8 cellular contexts compared by ENCODE assay signal in the genomic region with DNA sequence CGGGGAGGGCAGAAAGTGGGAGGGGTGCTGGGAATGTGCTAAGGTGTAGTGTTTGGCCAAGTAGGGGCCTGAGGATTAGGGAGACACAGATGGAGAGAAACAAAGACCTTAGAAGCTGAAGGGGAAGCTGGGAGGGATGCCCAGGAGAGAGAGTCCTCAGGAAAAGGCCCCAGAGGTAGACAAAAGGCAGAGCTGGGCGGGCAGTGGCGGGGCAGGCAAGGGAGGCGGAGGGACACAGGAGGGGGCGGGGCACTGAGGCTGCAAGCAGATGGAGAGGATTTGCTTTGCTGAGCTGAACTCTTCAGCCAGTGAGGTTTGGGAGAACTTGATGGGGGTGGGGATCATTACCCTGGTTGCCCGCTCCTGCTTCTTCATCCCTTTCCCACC. TPM values are rescaled to one million over a fixed set of nuclear protein-coding genes. Genes with fewer than 3 reads are reported as not detected.
DNase-seq lines count a peak whose midpoint lies in the region; ATAC-seq and TF ChIP-seq lines count a peak whose summit lies in the region.

No MANE protein-coding gene starts in this region.

- H3K4me1 ChIP-seq in right atrium auricular region (peaks cover 0 to 64% of the 10 kb centered on the region in 2 donors), suprapubic skin (peaks cover 77% of the 10 kb centered on the region)

- POLR2A ChIA-PET in activated CD4-positive, alpha-beta T cell treated with anti-CD3 and anti-CD28 coated beads for 36 hours (lab: Charles Lee): no interaction called here

- peak; percentile 54 for DNase-seq in activated CD4-positive, alpha-beta T cell treated with anti-CD3 and anti-CD28 coated beads for 36 hours
- no peak for DNase-seq in activated CD4-positive, alpha-beta T cell treated with anti-CD3 and anti-CD28 coated beads, Interleukin-2, amount 50 U/mL, for 48 hours
- DNase-seq in right atrium auricular region (ENCODE audit: low spot score) (no peak), suprapubic skin (ENCODE audit: low spot score in 2 of 2) (no peak), inferior parietal cortex (ENCODE audit: extremely low spot score) (no peak), cortex of kidney (lab: John Stamatoyannopoulos, UW) (no peak)
- DNase-seq in stimulated activated naive B cell treated with anti-CD40 and anti-IgM and Interleukin-4, amounts not matched to agents 10 μg/mL and 1 μg/mL and 100 μg/mL, for 72 hours: no peak

- peak overlapping the region; percentile 73 for H3K4me3 Mint-ChIP-seq in activated CD4-positive, alpha-beta T cell treated with anti-CD3 and anti-CD28 coated beads for 36 hours
- no peak overlapping the region for H3K4me3 Mint-ChIP-seq in stimulated activated naive B cell treated with anti-CD40 and anti-IgM and Interleukin-4, amounts not matched to agents 10 μg/mL and 1 μg/mL and 100 μg/mL, for 72 hours

- H3K4me3 ChIP-seq in right atrium auricular region (peak overlapping the region in 1 of 2 donors; percentile 80), suprapubic skin (peak overlapping the region; percentile 79)

- TF ChIP-seq EP300 in suprapubic skin (IDR thresholded peaks at IDR 0.05): no peak

- H3K9me3 ChIP-seq in right atrium auricular region (no peaks in the 10 kb centered on the region), suprapubic skin (no peaks in the 10 kb centered on the region)

- peaks cover 14% of the 10 kb centered on the region for H3K36me3 Mint-ChIP-seq in activated CD4-positive, alpha-beta T cell treated with anti-CD3 and anti-CD28 coated beads for 36 hours (ENCODE audit: low read depth)
- H3K36me3 Mint-ChIP-seq in stimulated activated naive B cell treated with anti-CD40 and anti-IgM and Interleukin-4, amounts not matched to agents 10 μg/mL and 1 μg/mL and 100 μg/mL, for 72 hours: peaks cover 0 to 1% of the 10 kb centered on the region in 2 donors

- ATAC-seq in activated CD4-positive, alpha-beta T cell treated with anti-CD3 and anti-CD28 coated beads for 36 hours: no peak
- no peak for ATAC-seq in stimulated activated naive B cell treated with anti-CD40 and anti-IgM and Interleukin-4, amounts not matched to agents 10 μg/mL and 1 μg/mL and 100 μg/mL, for 72 hours (replicated peaks)

- no peak for TF ChIP-seq POLR2A in suprapubic skin (IDR thresholded peaks at IDR 0.05)

- H3K36me3 ChIP-seq in right atrium auricular region: peaks cover 6% of the 10 kb centered on the region
- H3K36me3 ChIP-seq in suprapubic skin: peaks cover 19% of the 10 kb centered on the region

- H3K27me3 ChIP-seq in right atrium auricular region: no peaks in the 10 kb centered on the region
- no peaks in the 10 kb centered on the region for H3K27me3 ChIP-seq in suprapubic skin

- TF ChIP-seq CTCF in VCaP (conservative IDR thresholded peaks at IDR 0.05): no peak
- TF ChIP-seq CTCF in right atrium auricular region (IDR thresholded peaks at IDR 0.05): no peak
- TF ChIP-seq CTCF in suprapubic skin (IDR thresholded peaks at IDR 0.05): no peak

- H3K27me3 Mint-ChIP-seq in activated CD4-positive, alpha-beta T cell treated with anti-CD3 and anti-CD28 coated beads for 36 hours: peaks cover 31% of the 10 kb centered on the region
- H3K27me3 Mint-ChIP-seq in stimulated activated naive B cell treated with anti-CD40 and anti-IgM and Interleukin-4, amounts not matched to agents 10 μg/mL and 1 μg/mL and 100 μg/mL, for 72 hours: peaks cover 64 to 85% of the 10 kb centered on the region in 2 donors

- peaks cover 62% of the 10 kb centered on the region for H3K4me1 Mint-ChIP-seq in activated CD4-positive, alpha-beta T cell treated with anti-CD3 and anti-CD28 coated beads for 36 hours
- H3K4me1 Mint-ChIP-seq in stimulated activated naive B cell treated with anti-CD40 and anti-IgM and Interleukin-4, amounts not matched to agents 10 μg/mL and 1 μg/mL and 100 μg/mL, for 72 hours: peaks cover 42 to 69% of the 10 kb centered on the region in 2 donors

- CTCF ChIA-PET in activated CD4-positive, alpha-beta T cell treated with anti-CD3 and anti-CD28 coated beads for 36 hours (lab: Charles Lee): interaction anchor here (1.3 to 1.8 kb wide), 3 partner anchors 12 to 18 kb away, joined by 3 to 6 read pairs (median 4); no protein-coding TSS in a partner anchor

- no peak overlapping the region for H3K27ac Mint-ChIP-seq in activated CD4-positive, alpha-beta T cell treated with anti-CD3 and anti-CD28 coated beads for 36 hours
- H3K27ac Mint-ChIP-seq in stimulated activated naive B cell treated with anti-CD40 and anti-IgM and Interleukin-4, amounts not matched to agents 10 μg/mL and 1 μg/mL and 100 μg/mL, for 72 hours: no peak overlapping the region

- H3K27ac ChIP-seq in VCaP (peak overlapping the region; percentile 97), right atrium auricular region (peak overlapping the region; percentile 4 to 88), suprapubic skin (no peak overlapping the region)

- intact Hi-C loops in activated CD4-positive, alpha-beta T cell treated with anti-CD3 and anti-CD28 coated beads for 36 hours (cut with DNase I, micrococcal nuclease): no loop called here

- no peaks in the 10 kb centered on the region for H3K9me3 Mint-ChIP-seq in activated CD4-positive, alpha-beta T cell treated with anti-CD3 and anti-CD28 coated beads for 36 hours (ENCODE audit: low read depth)
- peaks cover 0 to 2% of the 10 kb centered on the region in 2 donors for H3K9me3 Mint-ChIP-seq in stimulated activated naive B cell treated with anti-CD40 and anti-IgM and Interleukin-4, amounts not matched to agents 10 μg/mL and 1 μg/mL and 100 μg/mL, for 72 hours

- 49% methylated on average over 6 of the region's 6 CpGs for WGBS in suprapubic skin

RNA-seq across cellular contexts. Expression of a gene that starts 2.8 kb away (rescaled TPM):
- 100 to 1,000 TPM in 1 of 2 experiments, 10 to 100 TPM in 1; 62.2 to 105 TPM for total RNA-seq in activated CD4-positive, alpha-beta T cell treated with anti-CD3 and anti-CD28 coated beads for 36 hours
- total RNA-seq in right atrium auricular region (100 to 1,000 TPM in 1 of 2 donors, 10 to 100 TPM in 1; 67.8 to 119 TPM), suprapubic skin (100 to 1,000 TPM in 2 of 4 donors, 10 to 100 TPM in 2; 91.2 to 128 (median 99.8) TPM)

RNA-seq across cellular contexts. Expression of a gene that starts 3.3 kb away (rescaled TPM):
- total RNA-seq in activated CD4-positive, alpha-beta T cell treated with anti-CD3 and anti-CD28 coated beads for 36 hours: 10 to 100 TPM; 88.2 to 93.9 TPM
- total RNA-seq in right atrium auricular region (under 1 TPM in 1 of 2 donors, not detected in 1; 0.47 TPM), suprapubic skin (1 to 10 TPM in 1 of 4 donors, under 1 TPM in 1, not detected in 2; 0.60 to 1.4 TPM)

RNA-seq across cellular contexts. Expression of a gene that starts 16.1 kb away (rescaled TPM):
- total RNA-seq in activated CD4-positive, alpha-beta T cell treated with anti-CD3 and anti-CD28 coated beads for 36 hours: 100 to 1,000 TPM; 142 to 144 TPM
- total RNA-seq in right atrium auricular region (100 to 1,000 TPM; 121 to 138 TPM), suprapubic skin (100 to 1,000 TPM; 147 to 195 (median 180) TPM)

RNA-seq across cellular contexts. Expression of a gene that starts 20.3 kb away (rescaled TPM):
- total RNA-seq in activated CD4-positive, alpha-beta T cell treated with anti-CD3 and anti-CD28 coated beads for 36 hours: 100 to 1,000 TPM; 206 to 211 TPM
- total RNA-seq in right atrium auricular region (1 to 10 TPM; 3.2 to 7.3 TPM), suprapubic skin (1 to 10 TPM; 2.5 to 5.4 (median 3.9) TPM)

RNA-seq across cellular contexts. Expression of a gene that starts 45.1 kb away (rescaled TPM):
- 10 to 100 TPM; 38.3 to 41.6 TPM for total RNA-seq in activated CD4-positive, alpha-beta T cell treated with anti-CD3 and anti-CD28 coated beads for 36 hours
- total RNA-seq in right atrium auricular region: 10 to 100 TPM; 72.7 to 73.6 TPM
- 10 to 100 TPM; 50.2 to 70.7 (median 66.6) TPM for total RNA-seq in suprapubic skin

Comparison
In these comparisons a context has a peak if more than half of its experiments do, and no peak if none do; other contexts are left out.
1. RNA of a gene that starts 3.3 kb away (total RNA-seq): 88.2 to 93.9 TPM in activated CD4-positive, alpha-beta T cell treated with anti-CD3 and anti-CD28 coated beads for 36 hours; 0.60 to 1.4 TPM in suprapubic skin and 0.47 TPM in right atrium auricular region; every median in the first group is over 10 times any median in the second.